26 cellular contexts compared by ENCODE assay signal in genomic region chr20:13581451-13581850, GRCh38. TPM values are rescaled to one million over a fixed set of nuclear protein-coding genes. Genes with fewer than 3 reads are reported as not detected.
A peak's percentile ranks its signal among the peaks of the same experiment; 100 is the strongest.
DNase-seq lines count a peak whose midpoint lies in the region; ATAC-seq, FAIRE-seq and TF ChIP-seq lines count a peak whose summit lies in the region.
"Had no signal": no experiment of that assay in that cellular context is flagged by ENCODE, and none has a peak within 500 bp of the region (broad histone marks: within the 10 kb centered on the region; RNA-seq: fewer than 3 reads in every experiment).

No MANE protein-coding gene starts in this region.

- no peak overlapping the region for H2AFZ ChIP-seq in K562 (ENCODE audit: low read depth, low read length)
- H2AFZ ChIP-seq: PC-9 had no signal

- intact Hi-C loops in Right ventricle myocardium superior (cut with DNase I) (no loop called here), K562 (cut with micrococcal nuclease) (no loop called here), left ventricle myocardium inferior (cut with micrococcal nuclease) (no loop called here)

- in situ Hi-C loops in K562 (cut with MboI): no loop called here

- no peak overlapping the region for H3K9ac ChIP-seq in K562 (ENCODE audit: insufficient read depth in 1 of 2, low read depth in 2 of 2, low read length in 2 of 2)

- H3K27ac Mint-ChIP-seq in T-helper 2 cell treated with Interferon-gamma antibody and Interleukin-4, amounts not matched to agents 5 μg/mL and 100 μg/mL, for 36 hours: no peak overlapping the region
- H3K27ac Mint-ChIP-seq: CD4-positive, alpha-beta memory T cell had no signal

- FAIRE-seq in K562 (lab: Jason Lieb, UNC): no peak
- FAIRE-seq: GM12878, GM19239, H1 had no signal

- H3K9me3 Mint-ChIP-seq in T-helper 2 cell treated with Interferon-gamma antibody and Interleukin-4, amounts not matched to agents 5 μg/mL and 100 μg/mL, for 36 hours: peaks cover 12% of the 10 kb centered on the region

- H3K4me3 Mint-ChIP-seq in T-helper 2 cell treated with Interferon-gamma antibody and Interleukin-4, amounts not matched to agents 5 μg/mL and 100 μg/mL, for 36 hours: no peak overlapping the region
- H3K4me3 Mint-ChIP-seq: CD4-positive, alpha-beta memory T cell had no signal

- no peak overlapping the region for H3K4me3 ChIP-seq in right atrium auricular region
- no peak overlapping the region for H3K4me3 ChIP-seq in K562
- no peak overlapping the region for H3K4me3 ChIP-seq in left ventricle myocardium inferior
- H3K4me3 ChIP-seq: GM12878, PC-9 had no signal

- no peak for TF ChIP-seq RAD21 in K562 (CRISPR knock-in tag; conservative IDR thresholded peaks at IDR 0.05 in 1 of 2, IDR thresholded peaks at IDR 0.05 in 1 of 2)

- TF ChIP-seq CTCF in right atrium auricular region (IDR thresholded peaks at IDR 0.05) (no peak), K562 (IDR thresholded peaks at IDR 0.05 in 2 of 3, conservative IDR thresholded peaks at IDR 0.05 in 1 of 3; ENCODE audit: insufficient read depth in 2 of 3, low read depth in 1 of 3, low read length in 3 of 3) (no peak), left ventricle myocardium inferior (IDR thresholded peaks at IDR 0.05; ENCODE audit: borderline replicate concordance) (no peak)

- H3K4me1 Mint-ChIP-seq in T-helper 2 cell treated with Interferon-gamma antibody and Interleukin-4, amounts not matched to agents 5 μg/mL and 100 μg/mL, for 36 hours (ENCODE audit: low read depth): no peaks in the 10 kb centered on the region
- H3K4me1 Mint-ChIP-seq: CD4-positive, alpha-beta memory T cell had no signal

- H3K79me2 ChIP-seq in K562 (ENCODE audit: control insufficient read depth, insufficient read depth, low read length): no peaks in the 10 kb centered on the region

- CTCF ChIA-PET in K562 (lab: Yijun Ruan, JAX; ENCODE audit: low intra/inter-chr PET ratio): no interaction called here

- no TSS peak for BruUV-seq in K562 (replicated peaks; lab: Mats Ljungman, UMichigan)

- no peaks in the 10 kb centered on the region for H3K9me1 ChIP-seq in K562 (ENCODE audit: control insufficient read depth, insufficient read depth, low read length)

- no peak for TF ChIP-seq POLR2A in K562 (conservative IDR thresholded peaks at IDR 0.05)

- no peak overlapping the region for H3K4me2 ChIP-seq in K562 (ENCODE audit: insufficient read depth, low read length)
- H3K4me2 ChIP-seq: PC-9 had no signal

- 36% methylated on average over 3 of the region's 3 CpGs for WGBS in K562 (ENCODE audit: insufficient coverage, low coverage, missing lambda C conversion rate)

- peak; percentile 85 for ATAC-seq in Right ventricle myocardium superior (ENCODE audit: poor library complexity)
- no peak for ATAC-seq in K562
- ATAC-seq: GM12878, HCT116 had no signal

- no peaks in the 10 kb centered on the region for H3K27me3 Mint-ChIP-seq in T-helper 2 cell treated with Interferon-gamma antibody and Interleukin-4, amounts not matched to agents 5 μg/mL and 100 μg/mL, for 36 hours (ENCODE audit: low read depth)
- H3K27me3 Mint-ChIP-seq: CD4-positive, alpha-beta memory T cell had no signal

- H3K4me1 ChIP-seq in right atrium auricular region: no peaks in the 10 kb centered on the region
- no peaks in the 10 kb centered on the region for H3K4me1 ChIP-seq in K562 (replicated peaks in 1 of 2; ENCODE audit: control insufficient read depth in 2 of 2, insufficient read depth in 2 of 2, low read length in 2 of 2)
- H3K4me1 ChIP-seq in left ventricle myocardium inferior: no peaks in the 10 kb centered on the region

- H3K9me3 ChIP-seq in right atrium auricular region (peaks cover 0 to 7% of the 10 kb centered on the region in 2 donors), K562 (replicated peaks; ENCODE audit: control insufficient read depth, insufficient read depth, low read depth, low read length) (no peaks in the 10 kb centered on the region), left ventricle myocardium inferior (replicated peaks) (peaks cover 18% of the 10 kb centered on the region)

- H3K27me3 ChIP-seq in right atrium auricular region (no peaks in the 10 kb centered on the region), K562 (ENCODE audit: control insufficient read depth in 2 of 2, insufficient read depth in 2 of 2, low read length in 2 of 2) (no peaks in the 10 kb centered on the region), left ventricle myocardium inferior (ENCODE audit: low read depth) (no peaks in the 10 kb centered on the region)

- POLR2A ChIA-PET in K562 (lab: Yijun Ruan, JAX): no interaction called here

- peaks cover 15% of the 10 kb centered on the region for H3K36me3 Mint-ChIP-seq in T-helper 2 cell treated with Interferon-gamma antibody and Interleukin-4, amounts not matched to agents 5 μg/mL and 100 μg/mL, for 36 hours (ENCODE audit: low read depth)

- DNase-seq in Right ventricle myocardium superior: no peak
- DNase-seq in right atrium auricular region (ENCODE audit: low spot score): no peak
- peak in 1 of 4 experiments; percentile 3 for DNase-seq in K562 (ENCODE audit: extremely low read depth in 1 of 4, low spot score in 3 of 4)
- no peak for DNase-seq in left ventricle myocardium inferior
- DNase-seq in NCI-H1694 (lab: John Stamatoyannopoulos, UW): no peak
- no peak for DNase-seq in NCI-H2196 (lab: John Stamatoyannopoulos, UW; ENCODE audit: unreplicated experiment)
- no peak for DNase-seq in T-helper 2 cell treated with Interferon-gamma antibody and Interleukin-4, amounts not matched to agents 5 μg/mL and 100 μg/mL, for 36 hours (ENCODE audit: low spot score)
- DNase-seq: C1 segment of cervical spinal cord; CD4-positive, alpha-beta memory T cell; COR-L47; EL; GDM1; Karpas-422; NCI-H1092 treated with DMSO at 0.1 percent for 48 hours; NCI-H1436; NCI-H187 treated with DMSO at 0.1 percent for 48 hours; NCI-H2171 treated with DMSO at 0.1 percent for 48 hours; NCI-H524; NCI-H774; PC-9; SHP77 had no signal

- H3K27ac ChIP-seq in right atrium auricular region (peak overlapping the region in 1 of 2 donors; percentile 63), K562 (ENCODE audit: extremely low read depth, low read depth, low read length) (no peak overlapping the region), left ventricle myocardium inferior (replicated peaks) (peak overlapping the region; percentile 20)
- H3K27ac ChIP-seq: HL-60, PC-9 had no signal

- no peaks in the 10 kb centered on the region for H4K20me1 ChIP-seq in K562 (replicated peaks; ENCODE audit: control insufficient read depth, insufficient read depth, low read length)

- no peak for TF ChIP-seq EP300 in K562 (IDR thresholded peaks at IDR 0.05; ENCODE audit: low read length)

- H3K36me3 ChIP-seq in right atrium auricular region: no peaks in the 10 kb centered on the region
- no peaks in the 10 kb centered on the region for H3K36me3 ChIP-seq in K562 (ENCODE audit: control insufficient read depth, insufficient read depth, low read length)
- H3K36me3 ChIP-seq in left ventricle myocardium inferior: peaks cover 34% of the 10 kb centered on the region

TF ChIP-seq in K562, 482 proteins besides CTCF, POLR2A, EP300 and RAD21 (continues in another document):
- TF ChIP-seq TEAD2 (tag; IDR thresholded peaks at IDR 0.05): no peak
- peak; percentile 57; the same call in 1 of the 2 replicates for TF ChIP-seq CBFA2T3 (IDR thresholded peaks at IDR 0.05)
- no peak for TF ChIP-seq KAT8 (IDR thresholded peaks at IDR 0.05; ENCODE audit: low read depth)
- no peak for TF ChIP-seq NR3C1 (CRISPR knock-in tag; IDR thresholded peaks at IDR 0.05)
- TF ChIP-seq CEBPB (tag; IDR thresholded peaks at IDR 0.05): no peak
- TF ChIP-seq RFX5 (IDR thresholded peaks at IDR 0.05; ENCODE audit: low read depth, low read length): no peak
- peak; percentile 6 for TF ChIP-seq MEIS2 (IDR thresholded peaks at IDR 0.05; ENCODE audit: partially characterized antibody)
- 0 out of 2 replicates have a peak, but pooled peaks have one; percentile 22 for TF ChIP-seq CBFA2T2 (conservative IDR thresholded peaks at IDR 0.05)
- TF ChIP-seq SMC3 (conservative IDR thresholded peaks at IDR 0.05; ENCODE audit: insufficient read depth, low read depth, low read length): no peak
- TF ChIP-seq KDM1A (IDR thresholded peaks at IDR 0.05): 0 out of 4 replicates have a peak, but pooled peaks of 1 of the 2 experiments have one; percentile 12
- 0 out of 2 replicates have a peak, but pooled peaks have one; percentile 26 for TF ChIP-seq NFIC (IDR thresholded peaks at IDR 0.05)
- TF ChIP-seq PML (IDR thresholded peaks at IDR 0.05; ENCODE audit: low read length): no peak
- TF ChIP-seq ZNF384 (IDR thresholded peaks at IDR 0.05; ENCODE audit: low read depth, low read length): no peak
- peak; percentile 39; the same call in 1 of the 2 replicates for TF ChIP-seq SOX6 (IDR thresholded peaks at IDR 0.05)

RNA-seq across cellular contexts. Expression of gene TASP1, which starts 57.3 kb away (rescaled TPM):
- 4.7 TPM for total RNA-seq in Right ventricle myocardium superior
- total RNA-seq in right atrium auricular region: 1 to 10 TPM; 5.2 to 7.2 TPM
- 24.9 and 39.3 TPM in 2 replicates for total RNA-seq in K562 (2011; cell fraction: chromatin; rRNA removed; ENCODE audit: low replicate concordance)
- total RNA-seq in K562 (2011; cell fraction: nucleolus; rRNA removed): 9.3 and 14.9 TPM in 2 replicates
- total RNA-seq in K562 (2011; cell fraction: nucleoplasm; rRNA removed): 16.5 and 18.9 TPM in 2 replicates
- total RNA-seq in K562 (2014; rRNA removed): 5.1 and 5.2 TPM in 2 replicates
- 7.1 and 8.3 TPM in 2 replicates for total RNA-seq in K562 (2014; rRNA removed; fragmentation: Illumina TruSeq; extraction: Trizol)
- total RNA-seq in K562 (2015; rRNA removed; fragmentation: Illumina TruSeq; extraction: Trizol): 5.4 and 6.4 TPM in 2 replicates
- total RNA-seq in K562 (2021): 5.4 and 5.9 TPM in 2 replicates
- polyA plus RNA-seq in K562 (2011; rRNA removed): 8.3 and 11.4 TPM in 2 replicates
- 1.9 and 5.8 TPM in 2 replicates for polyA plus RNA-seq in K562 (2011; cell fraction: cytosol; rRNA removed)
- 7.0 and 14.3 TPM in 2 replicates for polyA plus RNA-seq in K562 (2011; cell fraction: nucleus; rRNA removed)
- 4.4 TPM in 2 replicates for polyA plus RNA-seq in K562 (2012)
- polyA plus RNA-seq in K562 (2014; fragmentation: Illumina TruSeq; extraction: Trizol): 3.7 and 4.6 TPM in 2 replicates
- polyA plus RNA-seq in K562 (2014; fragmentation: Nextera tagmentation; extraction: Ambion mirVana): 10 to 100 TPM in 1 of 2 experiments, 1 to 10 TPM in 1; 8.6 to 10.6 TPM
- 5.1 and 6.4 TPM in 2 replicates for polyA plus RNA-seq in K562 (2014; rRNA removed)
- polyA minus RNA-seq in K562 (2011; rRNA and poly(A)+ RNA removed): 18.3 and 40.1 TPM in 2 replicates
- polyA minus RNA-seq in K562 (2011; cell fraction: cytosol; rRNA and poly(A)+ RNA removed): 2.8 and 8.0 TPM in 2 replicates
- polyA minus RNA-seq in K562 (2011; cell fraction: nucleus; rRNA and poly(A)+ RNA removed): 19.5 and 53.2 TPM in 2 replicates
- total RNA-seq in left ventricle myocardium inferior: 5.5 TPM
